Comparison of ENCODE assay signal across 20 cellular contexts in genomic region chr15:96064351-96064756, GRCh38.
DNase-seq lines count a peak whose midpoint lies in the region; ATAC-seq and TF ChIP-seq lines count a peak whose summit lies in the region.
"Had no signal": no experiment of that assay in that cellular context is flagged by ENCODE, and none has a peak within 500 bp of the region (broad histone marks: within the 10 kb centered on the region; RNA-seq: fewer than 3 reads in every experiment).

No MANE protein-coding gene starts in this region.

- H3F3A ChIP-seq in GM23338 (replicated peaks; ENCODE audit: low read depth): no peaks in the 10 kb centered on the region

- ATAC-seq in GM23338: peak; percentile 39; the same call in 2 of the 3 replicates
- ATAC-seq: CD8-positive, alpha-beta T cell; natural killer cell; stimulated activated memory B cell treated with anti-CD40 and anti-IgM and Interleukin-4, amounts not matched to agents 10 μg/mL and 1 μg/mL and 100 μg/mL, for 72 hours had no signal

- H3K9me2 ChIP-seq in GM23338 (ENCODE audit: insufficient read depth): no peaks in the 10 kb centered on the region
- H3K9me2 ChIP-seq: SK-N-SH had no signal

- H3K27ac ChIP-seq in GM23338 (ENCODE audit: low read depth): no peak overlapping the region

- peak; percentile 19 for DNase-seq in GM23338 (ENCODE audit: low spot score)
- peak; percentile 73 for DNase-seq in MV-4-11 (lab: John Stamatoyannopoulos, UW)
- DNase-seq in fibroblast of villous mesenchyme (ENCODE audit: low read depth): peak; percentile 96
- peak; percentile 46 for DNase-seq in retinal pigment epithelial cell (ENCODE audit: low read depth)
- DNase-seq in RPMI8226: no peak
- no peak for DNase-seq in epidermal melanocyte (ENCODE audit: insufficient read length, low spot score)
- DNase-seq in NCI-H345 (lab: John Stamatoyannopoulos, UW): no peak
- DNase-seq: activated gamma-delta T cell; CD8-positive, alpha-beta T cell; effector memory CD4-positive, alpha-beta T cell; GF-D8; head of caudate nucleus; left cardiac atrium; natural killer cell; NCI-H1048; NCI-H2171 treated with DMSO at 0.1 percent for 48 hours; retina; SK-N-SH had no signal

- H4K20me1 ChIP-seq in GM23338 (replicated peaks; ENCODE audit: insufficient read depth): no peaks in the 10 kb centered on the region; the same call in 1 of the 2 replicates

- no peak overlapping the region for H3K27ac Mint-ChIP-seq in GM23338
- H3K27ac Mint-ChIP-seq: brain; CD8-positive, alpha-beta T cell; natural killer cell; stimulated activated memory B cell treated with anti-CD40 and anti-IgM and Interleukin-4, amounts not matched to agents 10 μg/mL and 1 μg/mL and 100 μg/mL, for 72 hours had no signal

- H3K36me3 Mint-ChIP-seq in GM23338 (ENCODE audit: low read depth): no peaks in the 10 kb centered on the region
- H3K36me3 Mint-ChIP-seq: brain; CD8-positive, alpha-beta T cell; natural killer cell; stimulated activated memory B cell treated with anti-CD40 and anti-IgM and Interleukin-4, amounts not matched to agents 10 μg/mL and 1 μg/mL and 100 μg/mL, for 72 hours had no signal

- no peaks in the 10 kb centered on the region for H3K79me2 ChIP-seq in GM23338 (replicated peaks; ENCODE audit: insufficient read depth)

- no peak overlapping the region for H3K4me3 Mint-ChIP-seq in GM23338
- H3K4me3 Mint-ChIP-seq: brain; CD8-positive, alpha-beta T cell; natural killer cell; stimulated activated memory B cell treated with anti-CD40 and anti-IgM and Interleukin-4, amounts not matched to agents 10 μg/mL and 1 μg/mL and 100 μg/mL, for 72 hours had no signal

- H3K27me3 Mint-ChIP-seq in GM23338 (ENCODE audit: insufficient read depth, low read depth, poor library complexity): peaks cover 5% of the 10 kb centered on the region
- H3K27me3 Mint-ChIP-seq: stimulated activated memory B cell treated with anti-CD40 and anti-IgM and Interleukin-4, amounts not matched to agents 10 μg/mL and 1 μg/mL and 100 μg/mL, for 72 hours had no signal

- H3K9me3 Mint-ChIP-seq in GM23338: no peaks in the 10 kb centered on the region
- H3K9me3 Mint-ChIP-seq: natural killer cell; stimulated activated memory B cell treated with anti-CD40 and anti-IgM and Interleukin-4, amounts not matched to agents 10 μg/mL and 1 μg/mL and 100 μg/mL, for 72 hours had no signal

- peaks cover 6% of the 10 kb centered on the region for H3K27me3 ChIP-seq in GM23338 (ENCODE audit: insufficient read depth)

- H3K4me1 Mint-ChIP-seq in GM23338: no peaks in the 10 kb centered on the region
- H3K4me1 Mint-ChIP-seq: brain, natural killer cell had no signal

- H3K4me1 ChIP-seq in GM23338 (ENCODE audit: insufficient read depth): no peaks in the 10 kb centered on the region

- no peaks in the 10 kb centered on the region for H3K36me3 ChIP-seq in GM23338 (ENCODE audit: insufficient read depth)

- H2AFZ ChIP-seq in GM23338: no peak overlapping the region

- no peak overlapping the region for H3K4me2 ChIP-seq in GM23338
- H3K4me2 ChIP-seq: SK-N-SH had no signal

- no peak for TF ChIP-seq CTCF in GM23338 (conservative IDR thresholded peaks at IDR 0.05; ENCODE audit: low read depth in 2 of 2)
- no peak for TF ChIP-seq CTCF in fibroblast of villous mesenchyme (IDR thresholded peaks at IDR 0.05; ENCODE audit: insufficient read depth, low read depth, low read length)
- no peak for TF ChIP-seq CTCF in retinal pigment epithelial cell (conservative IDR thresholded peaks at IDR 0.05; ENCODE audit: low read depth, low read length)

- H3K4me3 ChIP-seq in GM23338 (no peak overlapping the region), fibroblast of villous mesenchyme (ENCODE audit: low read depth, low read length) (no peak overlapping the region), retinal pigment epithelial cell (ENCODE audit: low read length) (no peak overlapping the region)

TF ChIP-seq in GM23338, 12 proteins besides CTCF, POLR2A, EP300 and RAD21 (continues in another document):
- TF ChIP-seq CREB1 (CRISPR knock-in tag; IDR thresholded peaks at IDR 0.05; ENCODE audit: low read depth): no peak
- no peak for TF ChIP-seq NANOG (IDR thresholded peaks at IDR 0.05; ENCODE audit: borderline replicate concordance)
- no peak for TF ChIP-seq JUNB (IDR thresholded peaks at IDR 0.05; ENCODE audit: unreplicated experiment)
- no peak for TF ChIP-seq ZNF331 (CRISPR knock-in tag; IDR thresholded peaks at IDR 0.05; ENCODE audit: low read depth)
- no peak for TF ChIP-seq ZNF114 (CRISPR knock-in tag; IDR thresholded peaks at IDR 0.05)
- TF ChIP-seq EZH2phosphoT487 (IDR thresholded peaks at IDR 0.05; ENCODE audit: unreplicated experiment): no peak
- TF ChIP-seq EZH2 (IDR thresholded peaks at IDR 0.05; ENCODE audit: low read depth, unreplicated experiment): no peak
- TF ChIP-seq POLR2AphosphoS5 (IDR thresholded peaks at IDR 0.05; ENCODE audit: low read depth): no peak
- no peak for TF ChIP-seq STAT1 (IDR thresholded peaks at IDR 0.05; ENCODE audit: unreplicated experiment)
- no peak for TF ChIP-seq REST (IDR thresholded peaks at IDR 0.05; ENCODE audit: unreplicated experiment)

Comparison
In these comparisons a context has a peak if more than half of its experiments do, and no peak if none do; other contexts are left out.
1. DNase-seq: peak in GM23338 (single experiment), MV-4-11 (single experiment), fibroblast of villous mesenchyme (single experiment) and retinal pigment epithelial cell (single experiment); none in RPMI8226 (single experiment), epidermal melanocyte (single experiment) and NCI-H345 (single experiment).